In the genomic region with DNA sequence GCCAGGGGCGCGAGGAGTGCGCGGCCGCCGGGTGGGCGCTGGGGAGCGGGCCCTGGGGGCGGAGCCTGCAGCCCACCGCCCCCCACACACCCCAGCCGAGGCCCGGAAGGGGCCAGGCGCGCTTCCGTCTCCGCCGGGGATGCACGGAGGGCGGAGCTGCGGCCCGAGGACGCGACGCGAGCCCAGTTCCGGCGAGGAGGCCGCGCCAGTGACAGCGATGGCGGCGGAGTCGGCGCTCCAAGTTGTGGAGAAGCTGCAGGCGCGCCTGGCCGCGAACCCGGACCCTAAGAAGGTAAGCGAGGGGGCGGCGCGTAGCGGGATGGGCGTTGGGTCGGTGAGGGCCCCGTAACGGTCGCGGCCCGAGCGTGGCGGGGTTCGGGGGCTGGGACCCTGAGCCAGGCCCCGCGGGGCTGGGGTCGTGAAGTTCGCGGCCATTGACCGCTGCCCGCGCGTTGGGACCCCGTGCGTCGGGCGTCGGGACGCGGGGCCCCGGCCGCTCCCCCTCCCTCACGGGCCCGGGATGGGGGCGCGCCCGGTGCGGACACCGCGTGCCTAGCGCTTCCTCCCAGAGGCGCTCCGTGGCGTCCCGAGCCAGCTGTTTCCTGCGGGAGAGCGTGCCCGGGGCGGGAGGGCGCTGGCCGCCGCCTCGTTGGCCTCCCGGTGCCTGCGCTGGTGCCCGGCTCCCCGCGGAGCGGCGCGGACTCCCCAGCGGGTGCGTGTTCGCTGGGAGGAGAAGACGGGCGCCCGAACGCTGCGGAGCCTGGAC, we compare ENCODE assay signal across 8 cellular contexts. TPM values are rescaled to one million over a fixed set of nuclear protein-coding genes. Genes with fewer than 3 reads are reported as not detected.
DNase-seq lines count a peak whose midpoint lies in the region; ATAC-seq and TF ChIP-seq lines count a peak whose summit lies in the region.

A gene with protein sequence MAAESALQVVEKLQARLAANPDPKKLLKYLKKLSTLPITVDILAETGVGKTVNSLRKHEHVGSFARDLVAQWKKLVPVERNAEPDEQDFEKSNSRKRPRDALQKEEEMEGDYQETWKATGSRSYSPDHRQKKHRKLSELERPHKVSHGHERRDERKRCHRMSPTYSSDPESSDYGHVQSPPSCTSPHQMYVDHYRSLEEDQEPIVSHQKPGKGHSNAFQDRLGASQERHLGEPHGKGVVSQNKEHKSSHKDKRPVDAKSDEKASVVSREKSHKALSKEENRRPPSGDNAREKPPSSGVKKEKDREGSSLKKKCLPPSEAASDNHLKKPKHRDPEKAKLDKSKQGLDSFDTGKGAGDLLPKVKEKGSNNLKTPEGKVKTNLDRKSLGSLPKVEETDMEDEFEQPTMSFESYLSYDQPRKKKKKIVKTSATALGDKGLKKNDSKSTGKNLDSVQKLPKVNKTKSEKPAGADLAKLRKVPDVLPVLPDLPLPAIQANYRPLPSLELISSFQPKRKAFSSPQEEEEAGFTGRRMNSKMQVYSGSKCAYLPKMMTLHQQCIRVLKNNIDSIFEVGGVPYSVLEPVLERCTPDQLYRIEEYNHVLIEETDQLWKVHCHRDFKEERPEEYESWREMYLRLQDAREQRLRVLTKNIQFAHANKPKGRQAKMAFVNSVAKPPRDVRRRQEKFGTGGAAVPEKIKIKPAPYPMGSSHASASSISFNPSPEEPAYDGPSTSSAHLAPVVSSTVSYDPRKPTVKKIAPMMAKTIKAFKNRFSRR (plus strand): TSS at position 185 of the 766 bp plus-strand sequence. CDS start 33 bp downstream, at position 218.

- H3K27me3 ChIP-seq in liver (ENCODE audit: control insufficient read depth in 4 of 4, insufficient read depth in 4 of 4, low read length in 3 of 4), result no peaks in the 10 kb centered on the region

- TF ChIP-seq CTCF in liver (IDR thresholded peaks at IDR 0.05; ENCODE audit: low read depth, low read length, missing input control), result no peak

- H3K9me3 ChIP-seq in liver (ENCODE audit: control insufficient read depth in 4 of 4, low read length in 3 of 4), result no peaks in the 10 kb centered on the region

- peak within 1 kb of the TSS; percentile 82 to 95 for H3K27ac ChIP-seq in liver (ENCODE audit: low read depth in 1 of 2, low read length in 2 of 2)

- peaks cover 3 to 49% (median 30%) of the 10 kb centered on the region in 4 donors for H3K4me1 ChIP-seq in liver (ENCODE audit: control insufficient read depth in 4 of 4, insufficient read depth in 4 of 4, low read length in 3 of 4)

- no peak for DNase-seq in A172 (ENCODE audit: low spot score)
- DNase-seq in NCI-H510A (lab: John Stamatoyannopoulos, UW), result peak; percentile 59
- DNase-seq in activated CD4-positive, alpha-beta T cell treated with anti-CD3 and anti-CD28 coated beads, Interleukin-2, amount 50 U/mL, for 24 hours (ENCODE audit: low read depth in 1 of 2, low spot score in 1 of 2), result peak; percentile 53 to 69
- peak; percentile 72 for DNase-seq in dermis blood vessel endothelial cell
- peak; percentile 77 for DNase-seq in stimulated activated CD4-positive, alpha-beta T cell treated with anti-CD3 and anti-CD28 coated beads, Interleukin-4, amount 100 ng/mL, for 24 hours

- H3K4me3 ChIP-seq in liver (ENCODE audit: low read depth in 1 of 3, low read length in 3 of 3), result peak within 1 kb of the TSS; percentile 70 to 98 (median 89)

- no peak for TF ChIP-seq RAD21 in liver (IDR thresholded peaks at IDR 0.05)

- under 1% methylated on average over 109 of the region's 109 CpGs for WGBS in liver

- peak; percentile 94 for TF ChIP-seq POLR2A in GM18505 (IDR thresholded peaks at IDR 0.05; ENCODE audit: borderline replicate concordance, extremely low read depth, insufficient read depth, insufficient read length)

- H3K36me3 ChIP-seq in liver (ENCODE audit: control insufficient read depth in 4 of 4, insufficient read depth in 3 of 4, low read depth in 1 of 4, low read length in 3 of 4), result peaks cover 0 to 5% (median 3%) of the 10 kb centered on the region in 4 donors

- ATAC-seq in GM18505 (IDR thresholded peaks at IDR 0.05; ENCODE audit: unreplicated experiment), result peak; percentile 76
- ATAC-seq in HG03025 (IDR thresholded peaks at IDR 0.05; ENCODE audit: low FRiP score, unreplicated experiment), result peak; percentile 61

- peak within 1 kb of the TSS; percentile 58 to 79 for H3K9ac ChIP-seq in liver (ENCODE audit: low read depth in 1 of 2, low read length in 2 of 2)

TF ChIP-seq in liver, 16 proteins besides CTCF, POLR2A, EP300 and RAD21:
- TF ChIP-seq, protein P1, sequence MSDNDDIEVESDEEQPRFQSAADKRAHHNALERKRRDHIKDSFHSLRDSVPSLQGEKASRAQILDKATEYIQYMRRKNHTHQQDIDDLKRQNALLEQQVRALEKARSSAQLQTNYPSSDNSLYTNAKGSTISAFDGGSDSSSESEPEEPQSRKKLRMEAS (IDR thresholded peaks at IDR 0.05), result no peak
- TF ChIP-seq SP1 (IDR thresholded peaks at IDR 0.05), result no peak
- TF ChIP-seq FOXA1 (IDR thresholded peaks at IDR 0.05), result no peak
- TF ChIP-seq YY1 (IDR thresholded peaks at IDR 0.05), result peak; percentile 85
- TF ChIP-seq FOXA2 (IDR thresholded peaks at IDR 0.05), result no peak
- TF ChIP-seq RXRA (IDR thresholded peaks at IDR 0.05), result no peak
- TF ChIP-seq GABPA (IDR thresholded peaks at IDR 0.05 in 1 of 2, conservative IDR thresholded peaks at IDR 0.05 in 1 of 2), result peak in 1 of 2 donors; percentile 88
- TF ChIP-seq HNF4G (IDR thresholded peaks at IDR 0.05), result no peak

RNA-seq across cellular contexts. Expression of the gene that starts here (rescaled TPM):
- 28.1 and 29.4 TPM in 2 replicates for total RNA-seq in A172 (2014; rRNA removed; shearing (Covaris generic))
- 26.2 and 29.6 TPM in 2 replicates for total RNA-seq in dermis blood vessel endothelial cell
- total RNA-seq in liver, result 10 to 100 TPM; 11.1 to 34.9 TPM
- polyA plus RNA-seq in liver, result 10 to 100 TPM; 20.9 to 27.8 TPM
